ENCODE assay signal across 2 cellular contexts in genomic region chr7:80984619-80985018, GRCh38.
TF ChIP-seq lines count a peak whose summit lies in the region.

No MANE protein-coding gene starts in this region.

TF ChIP-seq in HCT116, 20 proteins besides CTCF, POLR2A, EP300 and RAD21 (continued from another document):
- TF ChIP-seq SP1 (IDR thresholded peaks at IDR 0.05; ENCODE audit: low read depth) = no peak
- TF ChIP-seq CBX3 (IDR thresholded peaks at IDR 0.05; ENCODE audit: low read depth) = no peak
- TF ChIP-seq EZH2 (IDR thresholded peaks at IDR 0.05) = no peak

TF ChIP-seq in SK-N-SH treated with all-trans-retinoic acid at 6 μM for 48 hours, 23 proteins besides CTCF, POLR2A, EP300 and RAD21 (continued from another document):
- TF ChIP-seq PATZ1 (CRISPR knock-in tag; IDR thresholded peaks at IDR 0.05; ENCODE audit: borderline replicate concordance) (no peak), BACH2 (CRISPR knock-in tag; IDR thresholded peaks at IDR 0.05; ENCODE audit: borderline replicate concordance) (no peak), OSR1 (CRISPR knock-in tag; IDR thresholded peaks at IDR 0.05) (no peak), ZFP30 (CRISPR knock-in tag; IDR thresholded peaks at IDR 0.05) (no peak), TOX (CRISPR knock-in tag; IDR thresholded peaks at IDR 0.05; ENCODE audit: borderline replicate concordance) (no peak)
